In the genomic region with DNA sequence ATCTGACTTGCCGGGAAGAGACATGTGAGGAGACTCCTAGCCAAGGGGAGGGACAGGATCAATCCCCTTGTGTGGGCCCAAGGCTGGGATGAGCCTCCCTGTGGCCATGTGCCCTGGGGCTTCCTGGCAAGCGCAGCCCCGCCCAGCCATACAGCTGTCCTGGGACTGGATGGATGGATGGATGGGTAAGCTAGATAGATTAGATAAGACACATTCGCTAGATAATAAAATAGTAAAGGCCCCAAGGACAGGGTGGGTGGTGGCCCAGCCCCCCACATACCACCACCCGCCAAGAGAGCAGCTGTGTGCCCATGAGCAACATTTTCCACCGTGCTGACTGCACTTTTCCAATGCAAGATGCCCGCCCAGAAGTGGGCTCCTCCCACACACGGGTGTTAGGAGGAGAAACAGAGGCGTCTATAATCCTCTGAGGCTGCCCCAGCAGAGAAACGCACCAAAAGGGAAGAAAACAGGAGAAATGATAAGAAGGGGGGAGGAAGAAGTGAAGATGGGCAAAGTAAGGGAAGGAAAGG, we compare ENCODE assay signal across 8 cellular contexts. TPM values are rescaled to one million over a fixed set of nuclear protein-coding genes. Genes with fewer than 3 reads are reported as not detected.
A peak's percentile ranks its signal among the peaks of the same experiment; 100 is the strongest.
DNase-seq lines count a peak whose midpoint lies in the region; ATAC-seq, FAIRE-seq and TF ChIP-seq lines count a peak whose summit lies in the region.

No MANE protein-coding gene starts in this region.

- H3K36me3 ChIP-seq in psoas muscle (ENCODE audit: insufficient read depth in 1 of 2, low read depth in 1 of 2) = peaks cover 0 to 21% of the 10 kb centered on the region in 2 donors
- no peaks in the 10 kb centered on the region for H3K36me3 ChIP-seq in urinary bladder (ENCODE audit: insufficient read depth)

- no peak for ATAC-seq in psoas muscle
- no peak for ATAC-seq in GM18519 (IDR thresholded peaks at IDR 0.05; ENCODE audit: low FRiP score, unreplicated experiment)

- no peak overlapping the region for H3K4me3 ChIP-seq in psoas muscle
- no peak overlapping the region for H3K4me3 ChIP-seq in urinary bladder (ENCODE audit: low read depth, low read length)

- intact Hi-C loops in psoas muscle (cut with DNase I) = loop anchor here in 1 of 2 donors (2.0 kb wide), 1 partner anchor 24 kb away; no protein-coding TSS in a partner anchor

- H3K27ac ChIP-seq in psoas muscle = peak overlapping the region; percentile 93
- H3K27ac ChIP-seq in urinary bladder (ENCODE audit: low read depth) = peak overlapping the region; percentile 14

- peaks cover 54% of the 10 kb centered on the region for H3K4me1 ChIP-seq in psoas muscle
- H3K4me1 ChIP-seq in urinary bladder (ENCODE audit: insufficient read depth) = no peaks in the 10 kb centered on the region

- 44 to 56% (median 51%) methylated on average over 10 of the region's 10 CpGs for WGBS in psoas muscle, 3 donors
- 41% methylated on average over 10 of the region's 10 CpGs for WGBS in urinary bladder

- no peaks in the 10 kb centered on the region for H3K9me3 ChIP-seq in psoas muscle

- no peaks in the 10 kb centered on the region for H3K27me3 ChIP-seq in psoas muscle (ENCODE audit: insufficient read depth in 3 of 3, low read length in 2 of 3)

- DNase-seq in ELF-1 (ENCODE audit: low read depth, low spot score) = peak; percentile 75
- DNase-seq in activated CD4-positive, alpha-beta T cell treated with anti-CD3 and anti-CD28 coated beads for 4 hours = peak; percentile 90 to 91
- DNase-seq in dedifferentiated amniotic fluid mesenchymal stem cell (ENCODE audit: extremely low spot score) = peak; percentile 30
- DNase-seq in psoas muscle = peak in 1 of 2 donors; percentile 68
- DNase-seq in mucosa of gallbladder (ENCODE audit: low spot score) = no peak
- no peak for DNase-seq in H54 (ENCODE audit: insufficient read length, low spot score)

- no peak for TF ChIP-seq POLR2A in H54 (IDR thresholded peaks at IDR 0.05; ENCODE audit: low read depth, low read length)

- no peak for FAIRE-seq in H54 (lab: Jason Lieb, UNC)

- no peak for TF ChIP-seq CTCF in psoas muscle (IDR thresholded peaks at IDR 0.05)

RNA-seq across cellular contexts. Expression of a gene that starts 25.1 kb away (rescaled TPM):
- 10 to 100 TPM; 23.5 to 29.5 (median 26.2) TPM for total RNA-seq in psoas muscle
- 10 to 100 TPM; 32.1 to 44.3 (median 34.2) TPM for polyA plus RNA-seq in psoas muscle
- 17.1 TPM for total RNA-seq in urinary bladder
- 30.4 TPM for polyA plus RNA-seq in urinary bladder
- 41.3 TPM for total RNA-seq in mucosa of gallbladder

RNA-seq across cellular contexts. Expression of a gene that starts 53.2 kb away (rescaled TPM):
- under 1 TPM in 1 of 4 donors, not detected in 3; 0.06 TPM for total RNA-seq in psoas muscle
- under 1 TPM; 0.06 to 0.17 (median 0.09) TPM for polyA plus RNA-seq in psoas muscle
- not detected for total RNA-seq in urinary bladder
- 0.03 TPM for polyA plus RNA-seq in urinary bladder
- total RNA-seq in mucosa of gallbladder = not detected

Comparison
In these comparisons a context has a peak if more than half of its experiments do, and no peak if none do; other contexts are left out.
1. DNase-seq: peak in ELF-1 (single experiment), activated CD4-positive, alpha-beta T cell treated with anti-CD3 and anti-CD28 coated beads for 4 hours (2 of 2) and dedifferentiated amniotic fluid mesenchymal stem cell (single experiment); none in mucosa of gallbladder (single experiment) and H54 (single experiment).